Comparison of ENCODE assay signal across 12 cellular contexts in genomic region chr9:93953492-93954435, GRCh38. TPM values are rescaled to one million over a fixed set of nuclear protein-coding genes. Genes with fewer than 3 reads are reported as not detected.
DNase-seq lines count a peak whose midpoint lies in the region; ATAC-seq and TF ChIP-seq lines count a peak whose summit lies in the region.
"Had no signal": no experiment of that assay in that cellular context is flagged by ENCODE, and none has a peak within 500 bp of the region (broad histone marks: within the 10 kb centered on the region; RNA-seq: fewer than 3 reads in every experiment).

No MANE protein-coding gene starts in this region.

- H3K9me3 ChIP-seq in SK-N-MC (ENCODE audit: low read depth, low read length) = no peaks in the 10 kb centered on the region
- H3K9me3 ChIP-seq: pancreas had no signal

- intact Hi-C loops in posterior vena cava (cut with DNase I) = no loop called here

- H3K36me3 Mint-ChIP-seq in T-helper 1 cell treated with Interleukin-12 subunit alpha and Interleukin-12 subunit beta and Interleukin-4 antibody, amounts not matched to agents 30 μg/mL and 1 μg/mL, for 36 hours (ENCODE audit: low read depth) = peaks cover 2% of the 10 kb centered on the region
- peaks cover 13% of the 10 kb centered on the region for H3K36me3 Mint-ChIP-seq in endothelial cell (ENCODE audit: low read depth, unreplicated experiment)

- peak overlapping the region; percentile 58 for H3K27ac Mint-ChIP-seq in T-helper 1 cell treated with Interleukin-12 subunit alpha and Interleukin-12 subunit beta and Interleukin-4 antibody, amounts not matched to agents 30 μg/mL and 1 μg/mL, for 36 hours
- H3K27ac Mint-ChIP-seq in endothelial cell (ENCODE audit: unreplicated experiment) = no peak overlapping the region

- H3K36me3 ChIP-seq in SK-N-MC (ENCODE audit: insufficient read depth, low read length) = no peaks in the 10 kb centered on the region
- H3K36me3 ChIP-seq: pancreas had no signal

- peak overlapping the region; percentile 65 for H3K4me3 ChIP-seq in SK-N-MC

- no peak for TF ChIP-seq CTCF in endothelial cell (IDR thresholded peaks at IDR 0.05; ENCODE audit: unreplicated experiment)

- H3K9me3 Mint-ChIP-seq in T-helper 1 cell treated with Interleukin-12 subunit alpha and Interleukin-12 subunit beta and Interleukin-4 antibody, amounts not matched to agents 30 μg/mL and 1 μg/mL, for 36 hours = peaks cover 7% of the 10 kb centered on the region
- no peaks in the 10 kb centered on the region for H3K9me3 Mint-ChIP-seq in endothelial cell (ENCODE audit: unreplicated experiment)

- peaks cover 23% of the 10 kb centered on the region for H3K4me1 Mint-ChIP-seq in T-helper 1 cell treated with Interleukin-12 subunit alpha and Interleukin-12 subunit beta and Interleukin-4 antibody, amounts not matched to agents 30 μg/mL and 1 μg/mL, for 36 hours (ENCODE audit: low read depth)
- H3K4me1 Mint-ChIP-seq in endothelial cell (ENCODE audit: unreplicated experiment) = peaks cover 27% of the 10 kb centered on the region

- no peak for ATAC-seq in GM21423 (IDR thresholded peaks at IDR 0.05; ENCODE audit: unreplicated experiment)

- H3K4me3 Mint-ChIP-seq in T-helper 1 cell treated with Interleukin-12 subunit alpha and Interleukin-12 subunit beta and Interleukin-4 antibody, amounts not matched to agents 30 μg/mL and 1 μg/mL, for 36 hours = peak overlapping the region; percentile 58
- peak overlapping the region; percentile 73 for H3K4me3 Mint-ChIP-seq in endothelial cell (ENCODE audit: unreplicated experiment)

- H3K27ac ChIP-seq in SK-N-MC = no peak overlapping the region
- H3K27ac ChIP-seq: pancreas had no signal

- H3K27me3 Mint-ChIP-seq in T-helper 1 cell treated with Interleukin-12 subunit alpha and Interleukin-12 subunit beta and Interleukin-4 antibody, amounts not matched to agents 30 μg/mL and 1 μg/mL, for 36 hours (ENCODE audit: low read depth) = peaks cover 79% of the 10 kb centered on the region
- peaks cover 34% of the 10 kb centered on the region for H3K27me3 Mint-ChIP-seq in endothelial cell (ENCODE audit: unreplicated experiment)

- no peak overlapping the region for H3K9ac ChIP-seq in SK-N-MC (ENCODE audit: insufficient read length)

- no peak for DNase-seq in T-helper 1 cell
- DNase-seq in SK-N-MC (ENCODE audit: low read depth, low spot score) = no peak
- DNase-seq in endothelial cell (ENCODE audit: low spot score) = no peak
- DNase-seq in posterior vena cava (ENCODE audit: low spot score) = peak; percentile 28
- no peak for DNase-seq in D341Med (ENCODE audit: low spot score)
- no peak for DNase-seq in cortex of kidney (lab: John Stamatoyannopoulos, UW)
- DNase-seq: kidney; NCI-H774; stimulated activated CD4-positive, alpha-beta T cell treated with anti-CD3 and anti-CD28 coated beads, Interleukin-4, amount 100 ng/mL, for 24 hours had no signal

RNA-seq across cellular contexts. Expression of gene BARX1, which starts 1.4 kb away (rescaled TPM):
- 0.51 TPM for total RNA-seq in endothelial cell (ENCODE audit: unreplicated experiment)
- total RNA-seq in posterior vena cava = not detected
- total RNA-seq: kidney had no signal
